ENCODE assay signal across 8 cellular contexts in genomic region chr11:73308963-73309960, GRCh38. TPM values are rescaled to one million over a fixed set of nuclear protein-coding genes. Genes with fewer than 3 reads are reported as not detected.
A peak's percentile ranks its signal among the peaks of the same experiment; 100 is the strongest.
DNase-seq lines count a peak whose midpoint lies in the region; ATAC-seq, FAIRE-seq and TF ChIP-seq lines count a peak whose summit lies in the region.

No MANE protein-coding gene starts in this region.

- H3K9me3 ChIP-seq in Loucy (ENCODE audit: insufficient read depth, low read depth, low read length) (no peaks in the 10 kb centered on the region), mammary epithelial cell (replicated peaks; ENCODE audit: insufficient read depth, low read length) (no peaks in the 10 kb centered on the region), smooth muscle cell (replicated peaks; ENCODE audit: low read depth) (no peaks in the 10 kb centered on the region)

- TF ChIP-seq CTCF in Loucy (conservative IDR thresholded peaks at IDR 0.05; ENCODE audit: low read length) (no peak), mammary epithelial cell (conservative IDR thresholded peaks at IDR 0.05 in 1 of 2, IDR thresholded peaks at IDR 0.05 in 1 of 2; ENCODE audit: extremely low read depth in 1 of 2, insufficient read depth in 1 of 2, low read depth in 1 of 2, low read length in 2 of 2) (no peak), smooth muscle cell (IDR thresholded peaks at IDR 0.05; ENCODE audit: borderline replicate concordance, insufficient read depth, poor library complexity, severe bottlenecking) (no peak), D721Med (IDR thresholded peaks at IDR 0.05; ENCODE audit: insufficient read depth, missing control alignments) (no peak)

- peak; percentile 52 for DNase-seq in DMS53 treated with DMSO at 0.1 percent for 48 hours (lab: John Stamatoyannopoulos, UW; ENCODE audit: unreplicated experiment)
- DNase-seq in mammary epithelial cell, result peak; percentile 95
- DNase-seq in iris pigment epithelial cell (ENCODE audit: low read depth), result peak; percentile 99
- peak; percentile 84 for DNase-seq in smooth muscle cell (lab: John Stamatoyannopoulos, UW; ENCODE audit: unreplicated experiment)
- DNase-seq in D721Med (ENCODE audit: insufficient read length, low spot score), result no peak

- H4K20me1 ChIP-seq in Loucy (ENCODE audit: insufficient read depth, low read length, poor library complexity, severe bottlenecking) (no peaks in the 10 kb centered on the region), mammary epithelial cell (ENCODE audit: insufficient read depth, low read length) (no peaks in the 10 kb centered on the region), smooth muscle cell (ENCODE audit: low read depth) (peaks cover 50% of the 10 kb centered on the region)

- H3K27ac ChIP-seq in mammary epithelial cell (ENCODE audit: insufficient read depth, low read depth, low read length), result peak overlapping the region; percentile 80
- H3K27ac ChIP-seq in smooth muscle cell (ENCODE audit: low read depth), result peak overlapping the region; percentile 99

- intact Hi-C loops in mammary epithelial cell (cut with micrococcal nuclease), result no loop called here

- H3K36me3 ChIP-seq in Loucy (ENCODE audit: insufficient read depth, low read length) (no peaks in the 10 kb centered on the region), mammary epithelial cell (ENCODE audit: insufficient read depth, low read length) (no peaks in the 10 kb centered on the region), smooth muscle cell (ENCODE audit: low read depth) (no peaks in the 10 kb centered on the region)

- peaks cover 39% of the 10 kb centered on the region for H3K4me1 ChIP-seq in Loucy (ENCODE audit: insufficient read depth, low read length, poor library complexity, severe bottlenecking)
- H3K4me1 ChIP-seq in mammary epithelial cell (ENCODE audit: insufficient read depth, low read length), result peaks cover 55% of the 10 kb centered on the region
- peaks cover 59% of the 10 kb centered on the region for H3K4me1 ChIP-seq in smooth muscle cell (ENCODE audit: low read depth)

- FAIRE-seq in D721Med (lab: Jason Lieb, UNC), result no peak

- no peak for ATAC-seq in HG02623 (IDR thresholded peaks at IDR 0.05; ENCODE audit: unreplicated experiment)
- ATAC-seq in GM18867 (IDR thresholded peaks at IDR 0.05; ENCODE audit: unreplicated experiment), result no peak

- H3F3A ChIP-seq in Loucy (ENCODE audit: low read depth) (0 out of 2 replicates have a peak, but pooled peaks cover 4% of the 10 kb centered on the region), smooth muscle cell (ENCODE audit: low read depth) (peaks cover 7% of the 10 kb centered on the region)

- dilution Hi-C loops in mammary epithelial cell (cut with HindIII; ENCODE audit: low sequenced_read_pairs), result no loop called here

- H3K9ac ChIP-seq in Loucy (ENCODE audit: low read depth, low read length, poor library complexity, severe bottlenecking) (no peak overlapping the region), mammary epithelial cell (ENCODE audit: insufficient read depth, low read length) (peak overlapping the region; percentile 61), smooth muscle cell (ENCODE audit: low read depth) (peak overlapping the region; percentile 99)

- WGBS in mammary epithelial cell (ENCODE audit: low coverage, missing lambda C conversion rate), result 10% methylated on average over 25 of the region's 80 CpGs
- WGBS in smooth muscle cell (ENCODE audit: low lambda C conversion rate), result 7% methylated on average over 78 of the region's 80 CpGs

- in situ Hi-C loops in mammary epithelial cell (cut with MboI; ENCODE audit: low sequenced_read_pairs in 2 of 2), result no loop called here

- H3K4me3 ChIP-seq in Loucy (ENCODE audit: low read length, poor library complexity, severe bottlenecking), result peak overlapping the region; percentile 84
- peak overlapping the region; percentile 54 to 65 (median 57) for H3K4me3 ChIP-seq in mammary epithelial cell (replicated peaks in 1 of 3; ENCODE audit: insufficient read depth in 1 of 3, low read depth in 2 of 3, low read length in 3 of 3)
- peak overlapping the region; percentile 84 for H3K4me3 ChIP-seq in smooth muscle cell

- H3K4me2 ChIP-seq in Loucy (ENCODE audit: low read depth, low read length, poor library complexity, severe bottlenecking), result peak overlapping the region; percentile 85
- H3K4me2 ChIP-seq in mammary epithelial cell (ENCODE audit: insufficient read depth, low read depth, low read length), result peak overlapping the region; percentile 94
- H3K4me2 ChIP-seq in smooth muscle cell, result peak overlapping the region; percentile 99

- CTCF ChIA-PET in mammary epithelial cell (lab: Charles Lee; ENCODE audit: low non-redundant PET), result interaction anchor here (0.6 to 1.3 kb wide), 2 partner anchors 14 to 51 kb away, joined by 3 to 4 read pairs; no protein-coding TSS in a partner anchor

- no peaks in the 10 kb centered on the region for H3K27me3 ChIP-seq in Loucy (ENCODE audit: insufficient read depth, low read length, poor library complexity, severe bottlenecking)
- H3K27me3 ChIP-seq in mammary epithelial cell (ENCODE audit: insufficient read depth, low read length), result no peaks in the 10 kb centered on the region
- H3K27me3 ChIP-seq in smooth muscle cell (ENCODE audit: low read depth), result no peaks in the 10 kb centered on the region

- no peaks in the 10 kb centered on the region for H3K9me2 ChIP-seq in Loucy (replicated peaks; ENCODE audit: low read depth, low read length)

- BruUV-seq in mammary epithelial cell (replicated peaks; lab: Mats Ljungman, UMichigan), result no TSS peak

- H3K79me2 ChIP-seq in Loucy (ENCODE audit: insufficient read depth, low read length), result peaks cover 4% of the 10 kb centered on the region; the same call in 1 of the 2 replicates
- peaks cover 50% of the 10 kb centered on the region for H3K79me2 ChIP-seq in mammary epithelial cell (ENCODE audit: insufficient read depth, low read length)
- H3K79me2 ChIP-seq in smooth muscle cell (ENCODE audit: low read depth), result peaks cover 51% of the 10 kb centered on the region

- H2AFZ ChIP-seq in Loucy (ENCODE audit: low read length) (no peak overlapping the region), mammary epithelial cell (ENCODE audit: low read depth, low read length) (peak overlapping the region; percentile 86), smooth muscle cell (ENCODE audit: low read depth) (peak overlapping the region; percentile 55)

RNA-seq across cellular contexts. Expression of gene ARHGEF17, which starts 1.2 kb away (rescaled TPM):
- total RNA-seq in mammary epithelial cell, result 10 to 100 TPM; 19.5 to 25.4 TPM
- polyA plus RNA-seq in mammary epithelial cell, result 12.1 TPM
- polyA minus RNA-seq in mammary epithelial cell, result 17.2 TPM
- total RNA-seq in smooth muscle cell, result 18.0 and 18.5 TPM in 2 replicates
- polyA plus RNA-seq in smooth muscle cell, result 27.4 and 27.8 TPM in 2 replicates

RNA-seq across cellular contexts. Expression of gene P2RY6, which starts 37.1 kb away (rescaled TPM):
- total RNA-seq in mammary epithelial cell, result under 1 TPM; under 0.01 to 0.28 TPM
- polyA plus RNA-seq in mammary epithelial cell, result 0.46 TPM
- not detected for polyA minus RNA-seq in mammary epithelial cell
- 5.0 and 13.8 TPM in 2 replicates for total RNA-seq in smooth muscle cell
- 3.7 and 13.6 TPM in 2 replicates for polyA plus RNA-seq in smooth muscle cell
